Comparison of ENCODE assay signal across 1 cellular context in genomic region chr12:6278439-6279255, GRCh38.
TF ChIP-seq lines count a peak whose summit lies in the region.

No MANE protein-coding gene starts in this region.

TF ChIP-seq in HepG2, 621 proteins besides CTCF, POLR2A, EP300 and RAD21 (continued from another document):
- peak; percentile 52 for TF ChIP-seq ZBTB4 (CRISPR knock-in tag; IDR thresholded peaks at IDR 0.05; ENCODE audit: borderline replicate concordance)
- peak; percentile 24; the same call in 1 of the 2 replicates for TF ChIP-seq KLF6 (CRISPR knock-in tag; IDR thresholded peaks at IDR 0.05)
- TF ChIP-seq ZNF280B (CRISPR knock-in tag; IDR thresholded peaks at IDR 0.05; ENCODE audit: borderline replicate concordance), result 0 out of 2 replicates have a peak, but pooled peaks have one; percentile 20
- peak; percentile 32; the same call in 1 of the 2 replicates for TF ChIP-seq GABPB1 (CRISPR knock-in tag; IDR thresholded peaks at IDR 0.05)
- peak; percentile 55; the same call in 1 of the 2 replicates for TF ChIP-seq MTA1 (CRISPR knock-in tag; IDR thresholded peaks at IDR 0.05; ENCODE audit: borderline replicate concordance)
- TF ChIP-seq ZBTB33 (CRISPR knock-in tag; IDR thresholded peaks at IDR 0.05), result 0 out of 2 replicates have a peak, but pooled peaks have one; percentile 28
- no peak for TF ChIP-seq ZNF772 (CRISPR knock-in tag; IDR thresholded peaks at IDR 0.05)
- no peak for TF ChIP-seq ZKSCAN5 (CRISPR knock-in tag; IDR thresholded peaks at IDR 0.05)
- TF ChIP-seq ESRRA (CRISPR knock-in tag; IDR thresholded peaks at IDR 0.05; ENCODE audit: low read depth), result 0 out of 2 replicates have a peak, but pooled peaks have one; percentile 11
- no peak for TF ChIP-seq LRRFIP1 (CRISPR knock-in tag; conservative IDR thresholded peaks at IDR 0.05)
- TF ChIP-seq ZNF607 (CRISPR knock-in tag; IDR thresholded peaks at IDR 0.05; ENCODE audit: borderline replicate concordance), result peak; percentile 40; the same call in 1 of the 2 replicates
- TF ChIP-seq TFDP1 (CRISPR knock-in tag; IDR thresholded peaks at IDR 0.05; ENCODE audit: borderline replicate concordance), result peak; percentile 43; the same call in 1 of the 2 replicates
- peak; percentile 35 for TF ChIP-seq AGO2 (optimal IDR thresholded peaks at IDR 0.05; ENCODE audit: low read depth, low read length)
- TF ChIP-seq ZIK1 (CRISPR knock-in tag; IDR thresholded peaks at IDR 0.05; ENCODE audit: borderline replicate concordance, low read depth), result 0 out of 2 replicates have a peak, but pooled peaks have one; percentile 53
- 0 out of 2 replicates have a peak, but pooled peaks have one; percentile 40 for TF ChIP-seq RXRA (CRISPR knock-in tag; IDR thresholded peaks at IDR 0.05)
- peak; percentile 75 for TF ChIP-seq HOXA3 (CRISPR knock-in tag; IDR thresholded peaks at IDR 0.05)
- peak; percentile 73; the same call in 1 of the 2 replicates for TF ChIP-seq JUND (CRISPR knock-in tag; IDR thresholded peaks at IDR 0.05)
- 0 out of 2 replicates have a peak, but pooled peaks have one; percentile 46 for TF ChIP-seq REPIN1 (CRISPR knock-in tag; IDR thresholded peaks at IDR 0.05; ENCODE audit: borderline replicate concordance, low read depth)
- peak; percentile 40; the same call in 1 of the 2 replicates for TF ChIP-seq ZNF556 (CRISPR knock-in tag; IDR thresholded peaks at IDR 0.05; ENCODE audit: borderline replicate concordance)
- TF ChIP-seq KLF16 (CRISPR knock-in tag; IDR thresholded peaks at IDR 0.05), result 0 out of 4 replicates have a peak, but pooled peaks of 1 of the 2 experiments have one; percentile 37
- peak; percentile 63; the same call in 1 of the 2 replicates for TF ChIP-seq KDM5B (CRISPR knock-in tag; IDR thresholded peaks at IDR 0.05; ENCODE audit: borderline replicate concordance)
- TF ChIP-seq HDAC2 (CRISPR knock-in tag; IDR thresholded peaks at IDR 0.05), result 0 out of 2 replicates have a peak, but pooled peaks have one; percentile 12
TF ChIP-seq in HepG2: peak in this region for 91.
